Comparison of ENCODE assay signal across 9 cellular contexts in genomic region chr12:49961111-49961922, GRCh38. TPM values are rescaled to one million over a fixed set of nuclear protein-coding genes. Genes with fewer than 3 reads are reported as not detected.
A peak's percentile ranks its signal among the peaks of the same experiment; 100 is the strongest.
DNase-seq lines count a peak whose midpoint lies in the region; ATAC-seq and TF ChIP-seq lines count a peak whose summit lies in the region.
"Had no signal": no experiment of that assay in that cellular context is flagged by ENCODE, and none has a peak within 500 bp of the region (broad histone marks: within the 10 kb centered on the region; RNA-seq: fewer than 3 reads in every experiment).

TSS of gene AQP5 (plus strand) at chr12:49961872. CDS start at chr12:49962018, 146 bp downstream.

- TF ChIP-seq POLR2A in body of pancreas (IDR thresholded peaks at IDR 0.05) (no peak), lower leg skin (IDR thresholded peaks at IDR 0.05) (no peak), thyroid gland (IDR thresholded peaks at IDR 0.05) (no peak)

- H3K27me3 Mint-ChIP-seq in activated T-cell treated with anti-CD3 and anti-CD28 coated beads, Interleukin-2, amount 50 U/mL, for 4 hours (ENCODE audit: low read depth): peaks cover 84% of the 10 kb centered on the region
- peaks cover 86% of the 10 kb centered on the region for H3K27me3 Mint-ChIP-seq in activated T-cell treated with anti-CD3 and anti-CD28 coated beads, Interleukin-2, amount 50 U/mL, for 24 hours

- no peaks in the 10 kb centered on the region for H3K9me3 ChIP-seq in body of pancreas
- no peaks in the 10 kb centered on the region for H3K9me3 ChIP-seq in thyroid gland

- H3K27me3 ChIP-seq in body of pancreas (peaks cover 0 to 9% of the 10 kb centered on the region in 2 donors), thyroid gland (no peaks in the 10 kb centered on the region)

- H3K36me3 ChIP-seq in body of pancreas (replicated peaks in 1 of 2; ENCODE audit: insufficient read depth in 1 of 2, low read depth in 2 of 2) (no peaks in the 10 kb centered on the region), thyroid gland (no peaks in the 10 kb centered on the region)

- no peak within 1 kb of the TSS for H3K4me3 ChIP-seq in body of pancreas
- no peak within 1 kb of the TSS for H3K4me3 ChIP-seq in lower leg skin (ENCODE audit: low read depth, poor library complexity, severe bottlenecking)
- H3K4me3 ChIP-seq in thyroid gland (replicated peaks in 1 of 3): peak within 1 kb of the TSS in 1 of 3 donors; percentile 21

- TF ChIP-seq CTCF in body of pancreas (IDR thresholded peaks at IDR 0.05): no peak
- no peak for TF ChIP-seq CTCF in lower leg skin (IDR thresholded peaks at IDR 0.05)
- no peak for TF ChIP-seq CTCF in thyroid gland (IDR thresholded peaks at IDR 0.05)

- H3K4me3 Mint-ChIP-seq in activated T-cell treated with anti-CD3 and anti-CD28 coated beads, Interleukin-2, amount 50 U/mL, for 4 hours: peak within 1 kb of the TSS; percentile 29
- no peak within 1 kb of the TSS for H3K4me3 Mint-ChIP-seq in activated T-cell treated with anti-CD3 and anti-CD28 coated beads, Interleukin-2, amount 50 U/mL, for 24 hours

- DNase-seq in activated T-cell treated with anti-CD3 and anti-CD28 coated beads, Interleukin-2, amount 50 U/mL, for 4 hours: no peak
- DNase-seq in activated T-cell treated with anti-CD3 and anti-CD28 coated beads, Interleukin-2, amount 50 U/mL, for 24 hours: no peak
- DNase-seq in body of pancreas (peak in 1 of 4 donors; percentile 36), lower leg skin (ENCODE audit: low spot score in 2 of 2) (no peak), thyroid gland (peak; percentile 22 to 32), NCI-H1048 (lab: John Stamatoyannopoulos, UW) (no peak)

- H3K27ac Mint-ChIP-seq in activated T-cell treated with anti-CD3 and anti-CD28 coated beads, Interleukin-2, amount 50 U/mL, for 24 hours: no peak within 1 kb of the TSS

- peaks cover 5% of the 10 kb centered on the region for H3K4me1 Mint-ChIP-seq in activated T-cell treated with anti-CD3 and anti-CD28 coated beads, Interleukin-2, amount 50 U/mL, for 4 hours (ENCODE audit: low read depth)
- peaks cover 7% of the 10 kb centered on the region for H3K4me1 Mint-ChIP-seq in activated T-cell treated with anti-CD3 and anti-CD28 coated beads, Interleukin-2, amount 50 U/mL, for 24 hours (ENCODE audit: low read depth)

- H3K9me3 Mint-ChIP-seq in activated T-cell treated with anti-CD3 and anti-CD28 coated beads, Interleukin-2, amount 50 U/mL, for 4 hours: no peaks in the 10 kb centered on the region
- no peaks in the 10 kb centered on the region for H3K9me3 Mint-ChIP-seq in activated T-cell treated with anti-CD3 and anti-CD28 coated beads, Interleukin-2, amount 50 U/mL, for 24 hours
- H3K9me3 Mint-ChIP-seq: IgD-negative memory B cell had no signal

- WGBS in body of pancreas, 2 donors: 5 to 17% methylated on average over 5 to 63 of the region's 111 CpGs
- 2 to 4% methylated on average over 41 to 54 of the region's 111 CpGs for WGBS in lower leg skin, 2 donors
- WGBS in thyroid gland, 2 donors: 5 to 7% methylated on average over 22 to 24 of the region's 111 CpGs

- peak within 1 kb of the TSS; percentile 50 to 72 (median 58) for H3K27ac ChIP-seq in body of pancreas
- H3K27ac ChIP-seq in thyroid gland: peak within 1 kb of the TSS; percentile 28 to 57 (median 46)

- intact Hi-C loops in body of pancreas (cut with DNase I): no loop called here
- intact Hi-C loops in lower leg skin (cut with DNase I; ENCODE audit: low total_unique reads): no loop called here
- intact Hi-C loops in thyroid gland (cut with DNase I): no loop called here

- H3K36me3 Mint-ChIP-seq in activated T-cell treated with anti-CD3 and anti-CD28 coated beads, Interleukin-2, amount 50 U/mL, for 4 hours (ENCODE audit: insufficient read depth): no peaks in the 10 kb centered on the region
- no peaks in the 10 kb centered on the region for H3K36me3 Mint-ChIP-seq in activated T-cell treated with anti-CD3 and anti-CD28 coated beads, Interleukin-2, amount 50 U/mL, for 24 hours (ENCODE audit: low read depth)
- H3K36me3 Mint-ChIP-seq: IgD-negative memory B cell had no signal

- ATAC-seq in activated T-cell treated with anti-CD3 and anti-CD28 coated beads, Interleukin-2, amount 50 U/mL, for 4 hours: peak; percentile 36 to 49
- ATAC-seq in body of pancreas (no peak), HG03520 (IDR thresholded peaks at IDR 0.05; ENCODE audit: unreplicated experiment) (no peak), GM18858 (IDR thresholded peaks at IDR 0.05; ENCODE audit: unreplicated experiment) (no peak)

- H3K4me1 ChIP-seq in body of pancreas: peaks cover 41% of the 10 kb centered on the region
- peaks cover 20 to 53% of the 10 kb centered on the region in 2 donors for H3K4me1 ChIP-seq in thyroid gland

RNA-seq across cellular contexts. Expression of gene AQP5, which starts in this region (rescaled TPM):
- not detected for total RNA-seq in activated T-cell treated with anti-CD3 and anti-CD28 coated beads, Interleukin-2, amount 50 U/mL, for 4 hours
- 1 to 10 TPM; 1.3 to 2.1 TPM for total RNA-seq in body of pancreas
- 100 to 1,000 TPM in 3 of 4 donors, 10 to 100 TPM in 1; 48.4 to 332 (median 203) TPM for total RNA-seq in lower leg skin
- total RNA-seq in thyroid gland: 1 to 10 TPM in 3 of 4 donors, not detected in 1; 1.1 to 3.5 (median 2.0) TPM

Comparison
In these comparisons a context has a peak if more than half of its experiments do, and no peak if none do; other contexts are left out.
1. RNA of gene AQP5 (total RNA-seq): 48.4 to 332 TPM in lower leg skin; 1.3 to 2.1 TPM in body of pancreas, 1.1 to 3.5 TPM in thyroid gland and not detected in activated T-cell treated with anti-CD3 and anti-CD28 coated beads, Interleukin-2, amount 50 U/mL, for 4 hours; every median in the first group is over 10 times any median in the second.
2. Peak in ATAC-seq in activated T-cell treated with anti-CD3 and anti-CD28 coated beads, Interleukin-2, amount 50 U/mL, for 4 hours; RNA of the gene not detected or under 1 TPM.
3. DNase-seq: peak in thyroid gland (2 of 2); none in activated T-cell treated with anti-CD3 and anti-CD28 coated beads, Interleukin-2, amount 50 U/mL, for 4 hours (single experiment), activated T-cell treated with anti-CD3 and anti-CD28 coated beads, Interleukin-2, amount 50 U/mL, for 24 hours (single experiment), lower leg skin (0 of 2) and NCI-H1048 (single experiment).